Comparison of ENCODE assay signal across 8 cellular contexts in genomic region chr19:39403331-39404312, GRCh38. TPM values are rescaled to one million over a fixed set of nuclear protein-coding genes. Genes with fewer than 3 reads are reported as not detected.
DNase-seq lines count a peak whose midpoint lies in the region; ATAC-seq and TF ChIP-seq lines count a peak whose summit lies in the region.

No MANE protein-coding gene starts in this region.

- H3K9ac ChIP-seq in duodenal mucosa (ENCODE audit: low read depth in 1 of 2, low read length in 2 of 2): peak overlapping the region; percentile 88 to 90

- H3K9me3 ChIP-seq in duodenal mucosa (ENCODE audit: control insufficient read depth in 1 of 2, low read length in 2 of 2): no peaks in the 10 kb centered on the region

- H3K27ac ChIP-seq in duodenal mucosa (ENCODE audit: low read depth, low read length): peak overlapping the region; percentile 98

- peak; percentile 22 for ATAC-seq in activated CD8-positive, alpha-beta T cell treated with anti-CD3 and anti-CD28 coated beads for 36 hours
- no peak for ATAC-seq in HG02623 (IDR thresholded peaks at IDR 0.05; ENCODE audit: unreplicated experiment)

- peaks cover 60% of the 10 kb centered on the region for H3K4me1 Mint-ChIP-seq in activated CD8-positive, alpha-beta T cell treated with anti-CD3 and anti-CD28 coated beads for 36 hours (ENCODE audit: low read depth)

- no peaks in the 10 kb centered on the region for H3K9me3 Mint-ChIP-seq in activated CD8-positive, alpha-beta T cell treated with anti-CD3 and anti-CD28 coated beads for 36 hours

- no peaks in the 10 kb centered on the region for H3K27me3 ChIP-seq in duodenal mucosa (ENCODE audit: control insufficient read depth in 1 of 2, insufficient read depth in 2 of 2, low read length in 2 of 2)

- peak overlapping the region; percentile 75 for H3K4me3 Mint-ChIP-seq in activated CD8-positive, alpha-beta T cell treated with anti-CD3 and anti-CD28 coated beads for 36 hours

- no peak for TF ChIP-seq CTCF in HFF-Myc (IDR thresholded peaks at IDR 0.05; ENCODE audit: low read depth, low read length, missing control alignments)
- no peak for TF ChIP-seq CTCF in activated CD8-positive, alpha-beta T cell treated with anti-CD3 and anti-CD28 coated beads for 36 hours (IDR thresholded peaks at IDR 0.05)

- H3K4me1 ChIP-seq in duodenal mucosa (ENCODE audit: control insufficient read depth in 1 of 2, insufficient read depth in 2 of 2, low read length in 2 of 2): peaks cover 48 to 56% of the 10 kb centered on the region in 2 donors

- H3K4me3 ChIP-seq in HFF-Myc (replicated peaks; ENCODE audit: low read depth, low read length): peak overlapping the region; percentile 40
- H3K4me3 ChIP-seq in duodenal mucosa (ENCODE audit: low read depth in 1 of 2, low read length in 2 of 2): peak overlapping the region; percentile 23 to 67

- DNase-seq in D341Med (ENCODE audit: low spot score) (peak; percentile 92), HFF-Myc (ENCODE audit: extremely low read depth, low read depth) (peak; percentile 94), NCI-H748 treated with DMSO at 0.1 percent for 48 hours (lab: John Stamatoyannopoulos, UW) (peak; percentile 48), lung microvascular endothelial cell (ENCODE audit: low read depth in 2 of 2) (peak; percentile 99)
- peak; percentile 98 for DNase-seq in activated CD8-positive, alpha-beta T cell treated with anti-CD3 and anti-CD28 coated beads for 36 hours
- DNase-seq in stimulated activated CD4-positive, alpha-beta T cell treated with anti-CD3 and anti-CD28 coated beads, TNF-alpha, amount 100 ng/mL, for 1 hour (ENCODE audit: low read depth in 3 of 3, low spot score in 1 of 3): peak; percentile 91 to 96 (median 95)

- POLR2A ChIA-PET in activated CD8-positive, alpha-beta T cell treated with anti-CD3 and anti-CD28 coated beads for 36 hours (lab: Charles Lee): interaction anchor here (0.8 to 4.9 kb wide), 6 partner anchors 11 to 77 kb away, joined by 3 to 37 read pairs (median 4); partner anchors contain the start of genes MED29, PAF1, RPS16 and TIMM50

- H3K27ac Mint-ChIP-seq in activated CD8-positive, alpha-beta T cell treated with anti-CD3 and anti-CD28 coated beads for 36 hours: peak overlapping the region; percentile 99

- CTCF ChIA-PET in activated CD8-positive, alpha-beta T cell treated with anti-CD3 and anti-CD28 coated beads for 36 hours (lab: Charles Lee): interaction anchor here (2.3 to 8.5 kb wide), 2 partner anchors 8 to 12 kb away, joined by 7 to 153 read pairs; partner anchors contain the start of genes MED29, PAF1 and PLEKHG2

- H3K36me3 ChIP-seq in duodenal mucosa (ENCODE audit: control insufficient read depth in 1 of 2, insufficient read depth in 2 of 2, low read length in 2 of 2): peaks cover 11 to 17% of the 10 kb centered on the region in 2 donors

- H3K36me3 Mint-ChIP-seq in activated CD8-positive, alpha-beta T cell treated with anti-CD3 and anti-CD28 coated beads for 36 hours (ENCODE audit: low read depth): peaks cover 26% of the 10 kb centered on the region

- no peaks in the 10 kb centered on the region for H3K27me3 Mint-ChIP-seq in activated CD8-positive, alpha-beta T cell treated with anti-CD3 and anti-CD28 coated beads for 36 hours

- intact Hi-C loops in activated CD8-positive, alpha-beta T cell treated with anti-CD3 and anti-CD28 coated beads for 36 hours (cut with micrococcal nuclease): no loop called here

RNA-seq across cellular contexts. Expression of gene ZFP36, which starts 3.0 kb away (rescaled TPM):
- total RNA-seq in activated CD8-positive, alpha-beta T cell treated with anti-CD3 and anti-CD28 coated beads for 36 hours: 10 to 100 TPM; 74.6 to 80.3 TPM
- total RNA-seq in lung microvascular endothelial cell: 0.44 and 4.0 TPM in 2 replicates

RNA-seq across cellular contexts. Expression of gene PLEKHG2, which starts 8.8 kb away (rescaled TPM):
- 10 to 100 TPM; 35.9 to 42.8 TPM for total RNA-seq in activated CD8-positive, alpha-beta T cell treated with anti-CD3 and anti-CD28 coated beads for 36 hours
- total RNA-seq in lung microvascular endothelial cell: 10.1 and 10.5 TPM in 2 replicates

RNA-seq across cellular contexts. Expression of gene MED29, which starts 12.4 kb away (rescaled TPM):
- total RNA-seq in activated CD8-positive, alpha-beta T cell treated with anti-CD3 and anti-CD28 coated beads for 36 hours: 10 to 100 TPM; 19.5 to 19.8 TPM
- total RNA-seq in lung microvascular endothelial cell: 11.1 and 13.5 TPM in 2 replicates

RNA-seq across cellular contexts. Expression of gene PAF1, which starts 12.7 kb away (rescaled TPM):
- total RNA-seq in activated CD8-positive, alpha-beta T cell treated with anti-CD3 and anti-CD28 coated beads for 36 hours: 10 to 100 TPM; 35.5 to 36.5 TPM
- 20.5 and 23.6 TPM in 2 replicates for total RNA-seq in lung microvascular endothelial cell

RNA-seq across cellular contexts. Expression of gene RPS16, which starts 32.1 kb away (rescaled TPM):
- total RNA-seq in activated CD8-positive, alpha-beta T cell treated with anti-CD3 and anti-CD28 coated beads for 36 hours: 1,000 to 10,000 TPM; 3,249 to 3,324 TPM
- 200 and 211 TPM in 2 replicates for total RNA-seq in lung microvascular endothelial cell

Comparison
In these comparisons a context has a peak if more than half of its experiments do, and no peak if none do; other contexts are left out.
1. DNase-seq: peak in every context shown above with its lines; median percentile 99 in lung microvascular endothelial cell; 98 in activated CD8-positive, alpha-beta T cell treated with anti-CD3 and anti-CD28 coated beads for 36 hours; 95 in stimulated activated CD4-positive, alpha-beta T cell treated with anti-CD3 and anti-CD28 coated beads, TNF-alpha, amount 100 ng/mL, for 1 hour; 94 in HFF-Myc; 92 in D341Med; 48 in NCI-H748 treated with DMSO at 0.1 percent for 48 hours.
2. RNA of gene ZFP36, which starts 3.0 kb away (total RNA-seq): 74.6 to 80.3 TPM in activated CD8-positive, alpha-beta T cell treated with anti-CD3 and anti-CD28 coated beads for 36 hours; 0.44 to 4.0 TPM in lung microvascular endothelial cell; every median in the first group is over 10 times any median in the second.